In genomic region chr12:57521475-57522018, GRCh38 we compare ENCODE assay signal across 8 cellular contexts. TPM values are rescaled to one million over a fixed set of nuclear protein-coding genes. Genes with fewer than 3 reads are reported as not detected.
DNase-seq lines count a peak whose midpoint lies in the region; ATAC-seq and TF ChIP-seq lines count a peak whose summit lies in the region.

No MANE protein-coding gene starts in this region.

- H3K4me1 Mint-ChIP-seq in MCF 10A (ENCODE audit: insufficient read depth, unreplicated experiment) = peaks cover 43% of the 10 kb centered on the region

- CTCF ChIA-PET in MCF 10A (lab: Yijun Ruan, JAX) = no interaction called here

- POLR2A ChIA-PET in MCF 10A (lab: Yijun Ruan, JAX) = interaction anchor here (0.6 to 3.8 kb wide), 5 partner anchors 11 to 1265 kb away, joined by 3 to 43 read pairs (median 4); partner anchors contain the start of gene DCTN2

- H3K4me3 ChIP-seq in HFF-Myc (replicated peaks; ENCODE audit: low read depth, low read length) = peak overlapping the region; percentile 67

- peak overlapping the region; percentile 98 for H3K27ac Mint-ChIP-seq in MCF 10A (ENCODE audit: low read depth, unreplicated experiment)

- H3K9me3 Mint-ChIP-seq in MCF 10A (ENCODE audit: unreplicated experiment) = no peaks in the 10 kb centered on the region

- DNase-seq in HFF-Myc (ENCODE audit: extremely low read depth, low read depth) (no peak), RPMI7951 (ENCODE audit: low read depth) (peak; percentile 59), MCF 10A (ENCODE audit: unreplicated experiment) (no peak), left kidney (ENCODE audit: low read depth, low spot score) (peak; percentile 86), GM19240 (ENCODE audit: insufficient read length, low spot score) (no peak)
- DNase-seq in stimulated activated naive CD8-positive, alpha-beta T cell treated with anti-CD3 and anti-CD28 coated beads, Interleukin-15, Interleukin-2, amounts not matched to agents 100 U/mL and 50 U/mL, for 24 hours = peak; percentile 48

- BruUV-seq in MCF 10A (replicated peaks; lab: Mats Ljungman, UMichigan) = no TSS peak

- ATAC-seq in stimulated activated naive CD8-positive, alpha-beta T cell treated with anti-CD3 and anti-CD28 coated beads, Interleukin-15, Interleukin-2, amounts not matched to agents 100 U/mL and 50 U/mL, for 24 hours = no peak
- ATAC-seq in GM21526 (IDR thresholded peaks at IDR 0.05; ENCODE audit: low FRiP score, unreplicated experiment) (no peak), HG03175 (IDR thresholded peaks at IDR 0.05; ENCODE audit: unreplicated experiment) (no peak)

- peak overlapping the region; percentile 90 for H3K4me3 Mint-ChIP-seq in MCF 10A (ENCODE audit: unreplicated experiment)

- intact Hi-C loops in MCF 10A (cut with micrococcal nuclease) = loop anchor here (1.0 kb wide), 1 partner anchor 26 kb away; the partner anchor contains the start of gene DCTN2

- no peak for TF ChIP-seq CTCF in HFF-Myc (IDR thresholded peaks at IDR 0.05; ENCODE audit: low read depth, low read length, missing control alignments)
- no peak for TF ChIP-seq CTCF in MCF 10A (IDR thresholded peaks at IDR 0.05; ENCODE audit: unreplicated experiment)

- no peaks in the 10 kb centered on the region for H3K27me3 Mint-ChIP-seq in MCF 10A (ENCODE audit: insufficient read depth, unreplicated experiment)

- peaks cover 76% of the 10 kb centered on the region for H3K36me3 Mint-ChIP-seq in MCF 10A (ENCODE audit: insufficient read depth, unreplicated experiment)

RNA-seq across cellular contexts. Expression of gene MBD6, which starts 1.1 kb away (rescaled TPM):
- 1.7 and 2.1 TPM in 2 replicates for total RNA-seq in RPMI7951 (2014; rRNA removed; shearing (Covaris generic))
- total RNA-seq in MCF 10A (2022) = 96.5 and 111 TPM in 2 replicates

RNA-seq across cellular contexts. Expression of gene DDIT3, which starts 1.2 kb away (rescaled TPM):
- total RNA-seq in RPMI7951 (2014; rRNA removed; shearing (Covaris generic)) = 19.1 and 24.8 TPM in 2 replicates
- 156 and 168 TPM in 2 replicates for total RNA-seq in MCF 10A (2022)

RNA-seq across cellular contexts. Expression of gene DCTN2, which starts 25.4 kb away (rescaled TPM):
- 123 and 155 TPM in 2 replicates for total RNA-seq in RPMI7951 (2014; rRNA removed; shearing (Covaris generic))
- total RNA-seq in MCF 10A (2022) = 149 and 188 TPM in 2 replicates

RNA-seq across cellular contexts. Expression of gene KIF5A, which starts 28.3 kb away (rescaled TPM):
- 0.60 and 1.9 TPM in 2 replicates for total RNA-seq in RPMI7951 (2014; rRNA removed; shearing (Covaris generic))
- total RNA-seq in MCF 10A (2022) = 0.56 TPM in 2 replicates

RNA-seq across cellular contexts. Expression of gene MARS1, which starts 33.7 kb away (rescaled TPM):
- 79.7 and 94.8 TPM in 2 replicates for total RNA-seq in RPMI7951 (2014; rRNA removed; shearing (Covaris generic))
- total RNA-seq in MCF 10A (2022) = 714 and 762 TPM in 2 replicates

Comparison
In these comparisons a context has a peak if more than half of its experiments do, and no peak if none do; other contexts are left out.
1. DNase-seq: peak in RPMI7951 (single experiment), left kidney (single experiment) and stimulated activated naive CD8-positive, alpha-beta T cell treated with anti-CD3 and anti-CD28 coated beads, Interleukin-15, Interleukin-2, amounts not matched to agents 100 U/mL and 50 U/mL, for 24 hours (single experiment); none in HFF-Myc (single experiment), MCF 10A (single experiment) and GM19240 (single experiment).
2. RNA of gene MBD6, which starts 1.1 kb away (total RNA-seq): 96.5 to 111 TPM in MCF 10A; 1.7 to 2.1 TPM in RPMI7951; every median in the first group is over 10 times any median in the second.